In the genomic region with DNA sequence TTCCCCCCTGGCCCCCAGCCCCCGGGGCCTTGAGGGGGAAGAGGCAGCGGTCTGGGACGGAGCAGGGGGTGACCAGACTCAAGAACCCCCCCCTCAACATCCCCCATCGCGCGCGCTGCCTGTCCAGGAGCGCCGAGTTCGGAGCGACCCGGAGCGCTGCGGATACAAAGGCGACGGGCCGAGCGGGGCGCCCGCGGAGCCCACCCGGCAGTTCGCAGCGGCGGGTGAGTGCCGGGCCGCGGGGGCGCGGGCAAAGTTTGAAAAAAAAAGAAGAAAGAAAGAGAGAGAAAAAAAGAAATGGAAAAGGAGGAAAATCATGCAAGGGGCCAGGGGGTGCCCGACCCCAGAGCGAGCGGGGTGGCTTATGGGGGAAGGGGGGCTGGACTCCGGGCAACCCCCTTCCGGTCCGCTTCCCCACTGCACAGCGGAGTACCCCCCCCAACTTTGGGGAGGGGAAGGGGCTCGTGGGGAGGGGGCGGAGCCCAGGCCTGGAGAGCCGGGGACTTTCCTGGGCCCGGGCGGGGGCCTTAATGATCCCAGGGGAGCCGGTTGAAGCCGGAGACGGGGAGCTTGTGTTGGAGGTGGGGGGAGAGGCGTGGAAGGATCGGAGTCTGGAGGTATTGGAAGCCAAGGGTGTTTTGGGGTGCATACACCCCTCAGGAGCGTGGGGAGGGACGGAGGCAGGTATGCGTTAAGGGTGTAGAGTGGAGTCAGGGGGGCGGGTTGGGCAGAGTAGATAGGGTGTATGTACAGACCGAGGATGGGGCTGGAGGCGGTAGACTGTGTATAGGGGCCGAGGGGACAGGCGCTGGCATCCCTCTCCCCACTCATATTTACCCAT, we compare ENCODE assay signal across 8 cellular contexts. TPM values are rescaled to one million over a fixed set of nuclear protein-coding genes. Genes with fewer than 3 reads are reported as not detected.
DNase-seq lines count a peak whose midpoint lies in the region; ATAC-seq, FAIRE-seq and TF ChIP-seq lines count a peak whose summit lies in the region.

No MANE protein-coding gene starts in this region.

- peaks cover 2 to 3% of the 10 kb centered on the region in 2 donors for H3K4me1 ChIP-seq in small intestine (ENCODE audit: control insufficient read depth in 2 of 2, insufficient read depth in 1 of 2, low read depth in 1 of 2, low read length in 1 of 2)

- TF ChIP-seq CTCF in HFFc6 (IDR thresholded peaks at IDR 0.05) = no peak

- H3K27me3 ChIP-seq in small intestine (ENCODE audit: control insufficient read depth in 2 of 2, insufficient read depth in 2 of 2, low read length in 2 of 2) = no peaks in the 10 kb centered on the region

- peaks cover 3% of the 10 kb centered on the region for H3K4me1 Mint-ChIP-seq in T-helper 1 cell treated with Interleukin-12 subunit alpha and Interleukin-12 subunit beta and Interleukin-4 antibody, amounts not matched to agents 30 μg/mL and 1 μg/mL, for 36 hours (ENCODE audit: low read depth)
- H3K4me1 Mint-ChIP-seq in activated T-helper 1 cell treated with anti-CD3 and anti-CD28 coated beads, Interleukin-12 subunit alpha, Interleukin-12 subunit beta, Interleukin-2, Interleukin-4 antibody, amounts not matched to agents 30 ng/mL and 10 ng/mL and 1 ng/mL, durations not matched to agents 14 hours and 24 hours and 36 hours (ENCODE audit: low read depth) = peaks cover 5% of the 10 kb centered on the region
- H3K4me1 Mint-ChIP-seq in HFFc6 (ENCODE audit: low read depth) = no peaks in the 10 kb centered on the region

- H3K36me3 Mint-ChIP-seq in T-helper 1 cell treated with Interleukin-12 subunit alpha and Interleukin-12 subunit beta and Interleukin-4 antibody, amounts not matched to agents 30 μg/mL and 1 μg/mL, for 36 hours (ENCODE audit: low read depth) = no peaks in the 10 kb centered on the region
- H3K36me3 Mint-ChIP-seq in activated T-helper 1 cell treated with anti-CD3 and anti-CD28 coated beads, Interleukin-12 subunit alpha, Interleukin-12 subunit beta, Interleukin-2, Interleukin-4 antibody, amounts not matched to agents 30 ng/mL and 10 ng/mL and 1 ng/mL, durations not matched to agents 14 hours and 24 hours and 36 hours (ENCODE audit: low read depth) = peaks cover 2% of the 10 kb centered on the region
- H3K36me3 Mint-ChIP-seq in HFFc6 (ENCODE audit: low read depth) = no peaks in the 10 kb centered on the region

- no peak for ATAC-seq in GM19328 (IDR thresholded peaks at IDR 0.05; ENCODE audit: unreplicated experiment)

- no peak overlapping the region for H3K27ac Mint-ChIP-seq in T-helper 1 cell treated with Interleukin-12 subunit alpha and Interleukin-12 subunit beta and Interleukin-4 antibody, amounts not matched to agents 30 μg/mL and 1 μg/mL, for 36 hours
- H3K27ac Mint-ChIP-seq in activated T-helper 1 cell treated with anti-CD3 and anti-CD28 coated beads, Interleukin-12 subunit alpha, Interleukin-12 subunit beta, Interleukin-2, Interleukin-4 antibody, amounts not matched to agents 30 ng/mL and 10 ng/mL and 1 ng/mL, durations not matched to agents 14 hours and 24 hours and 36 hours = no peak overlapping the region
- H3K27ac Mint-ChIP-seq in HFFc6 = no peak overlapping the region

- H3K9me3 Mint-ChIP-seq in T-helper 1 cell treated with Interleukin-12 subunit alpha and Interleukin-12 subunit beta and Interleukin-4 antibody, amounts not matched to agents 30 μg/mL and 1 μg/mL, for 36 hours = no peaks in the 10 kb centered on the region
- H3K9me3 Mint-ChIP-seq in activated T-helper 1 cell treated with anti-CD3 and anti-CD28 coated beads, Interleukin-12 subunit alpha, Interleukin-12 subunit beta, Interleukin-2, Interleukin-4 antibody, amounts not matched to agents 30 ng/mL and 10 ng/mL and 1 ng/mL, durations not matched to agents 14 hours and 24 hours and 36 hours = no peaks in the 10 kb centered on the region
- H3K9me3 Mint-ChIP-seq in HFFc6 = no peaks in the 10 kb centered on the region

- H3K4me3 Mint-ChIP-seq in T-helper 1 cell treated with Interleukin-12 subunit alpha and Interleukin-12 subunit beta and Interleukin-4 antibody, amounts not matched to agents 30 μg/mL and 1 μg/mL, for 36 hours = peak overlapping the region; percentile 6
- peak overlapping the region; percentile 41 for H3K4me3 Mint-ChIP-seq in activated T-helper 1 cell treated with anti-CD3 and anti-CD28 coated beads, Interleukin-12 subunit alpha, Interleukin-12 subunit beta, Interleukin-2, Interleukin-4 antibody, amounts not matched to agents 30 ng/mL and 10 ng/mL and 1 ng/mL, durations not matched to agents 14 hours and 24 hours and 36 hours
- no peak overlapping the region for H3K4me3 Mint-ChIP-seq in HFFc6

- intact Hi-C loops in activated T-helper 1 cell treated with anti-CD3 and anti-CD28 coated beads, Interleukin-12 subunit alpha, Interleukin-12 subunit beta, Interleukin-2, Interleukin-4 antibody, amounts not matched to agents 30 ng/mL and 10 ng/mL and 1 ng/mL, durations not matched to agents 14 hours and 24 hours and 36 hours (cut with micrococcal nuclease) = no loop called here

- peaks cover 47% of the 10 kb centered on the region for H3K27me3 Mint-ChIP-seq in T-helper 1 cell treated with Interleukin-12 subunit alpha and Interleukin-12 subunit beta and Interleukin-4 antibody, amounts not matched to agents 30 μg/mL and 1 μg/mL, for 36 hours (ENCODE audit: low read depth)
- H3K27me3 Mint-ChIP-seq in activated T-helper 1 cell treated with anti-CD3 and anti-CD28 coated beads, Interleukin-12 subunit alpha, Interleukin-12 subunit beta, Interleukin-2, Interleukin-4 antibody, amounts not matched to agents 30 ng/mL and 10 ng/mL and 1 ng/mL, durations not matched to agents 14 hours and 24 hours and 36 hours (ENCODE audit: insufficient read depth) = peaks cover 43% of the 10 kb centered on the region
- H3K27me3 Mint-ChIP-seq in HFFc6 (ENCODE audit: insufficient read depth) = peaks cover 69% of the 10 kb centered on the region

- H3K36me3 ChIP-seq in small intestine (ENCODE audit: control insufficient read depth in 2 of 2, insufficient read depth in 2 of 2, low read length in 2 of 2) = no peaks in the 10 kb centered on the region

- no peaks in the 10 kb centered on the region for H3K9me3 ChIP-seq in small intestine (ENCODE audit: control insufficient read depth, low read depth)

- H3K27ac ChIP-seq in small intestine (ENCODE audit: low read depth in 1 of 2, low read length in 1 of 2) = no peak overlapping the region

- 2 to 8% (median 3%) methylated on average over 40 to 55 of the region's 55 CpGs for WGBS in small intestine, 3 donors

- H3K4me3 ChIP-seq in iPS-11a (ENCODE audit: low read depth, low read length) (peak overlapping the region; percentile 82), small intestine (ENCODE audit: low read depth in 1 of 2, low read length in 2 of 2) (peak overlapping the region; percentile 72 to 75)

- DNase-seq in T-helper 1 cell (no peak), small intestine (no peak), HFFc6 (no peak), amniotic stem cell (lab: John Stamatoyannopoulos, UW) (no peak)
- DNase-seq in activated T-helper 1 cell treated with anti-CD3 and anti-CD28 coated beads, Interleukin-12 subunit alpha, Interleukin-12 subunit beta, Interleukin-2, Interleukin-4 antibody, amounts not matched to agents 30 ng/mL and 10 ng/mL and 1 ng/mL, durations not matched to agents 14 hours and 24 hours and 36 hours (ENCODE audit: low spot score) = no peak

- FAIRE-seq in small intestine (lab: Jason Lieb, UNC) = no peak

RNA-seq across cellular contexts. Expression of gene VANGL2, which starts 0.5 kb away (rescaled TPM):
- total RNA-seq in activated T-helper 1 cell treated with anti-CD3 and anti-CD28 coated beads, Interleukin-12 subunit alpha, Interleukin-12 subunit beta, Interleukin-2, Interleukin-4 antibody, amounts not matched to agents 30 ng/mL and 10 ng/mL and 1 ng/mL, durations not matched to agents 14 hours and 24 hours and 36 hours = not detected in 2 replicates
- 1 to 10 TPM in 1 of 3 donors, under 1 TPM in 2; 0.27 to 5.4 (median 0.67) TPM for polyA plus RNA-seq in small intestine
- not detected for total RNA-seq in HFFc6 (2021; fragmentation: NEBNext Ultra II Directional; extraction: Animal tissue kit (Norgen Biotek cat#: 25700))

RNA-seq across cellular contexts. Expression of gene NHLH1, which starts 34.0 kb away (rescaled TPM):
- total RNA-seq in activated T-helper 1 cell treated with anti-CD3 and anti-CD28 coated beads, Interleukin-12 subunit alpha, Interleukin-12 subunit beta, Interleukin-2, Interleukin-4 antibody, amounts not matched to agents 30 ng/mL and 10 ng/mL and 1 ng/mL, durations not matched to agents 14 hours and 24 hours and 36 hours = 0.52 and 0.66 TPM in 2 replicates
- polyA plus RNA-seq in small intestine = under 1 TPM; 0.15 to 0.67 (median 0.54) TPM
- total RNA-seq in HFFc6 (2021; fragmentation: NEBNext Ultra II Directional; extraction: Animal tissue kit (Norgen Biotek cat#: 25700)) = under 1 TPM in 3 of 6 experiments, not detected in 3; 0.11 to 0.17 (median 0.11) TPM

RNA-seq across cellular contexts. Expression of gene NCSTN, which starts 57.7 kb away (rescaled TPM):
- 74.8 and 81.6 TPM in 2 replicates for total RNA-seq in activated T-helper 1 cell treated with anti-CD3 and anti-CD28 coated beads, Interleukin-12 subunit alpha, Interleukin-12 subunit beta, Interleukin-2, Interleukin-4 antibody, amounts not matched to agents 30 ng/mL and 10 ng/mL and 1 ng/mL, durations not matched to agents 14 hours and 24 hours and 36 hours
- polyA plus RNA-seq in small intestine = 10 to 100 TPM; 50.1 to 65.9 (median 53.2) TPM
- total RNA-seq in HFFc6 (2021; fragmentation: NEBNext Ultra II Directional; extraction: Animal tissue kit (Norgen Biotek cat#: 25700)) = 100 to 1,000 TPM; 133 to 154 (median 145) TPM

RNA-seq across cellular contexts. Expression of gene COPA, which starts 57.8 kb away (rescaled TPM):
- 123 and 126 TPM in 2 replicates for total RNA-seq in activated T-helper 1 cell treated with anti-CD3 and anti-CD28 coated beads, Interleukin-12 subunit alpha, Interleukin-12 subunit beta, Interleukin-2, Interleukin-4 antibody, amounts not matched to agents 30 ng/mL and 10 ng/mL and 1 ng/mL, durations not matched to agents 14 hours and 24 hours and 36 hours
- 100 to 1,000 TPM in 1 of 3 donors, 10 to 100 TPM in 2; 79.7 to 103 (median 83.2) TPM for polyA plus RNA-seq in small intestine
- total RNA-seq in HFFc6 (2021; fragmentation: NEBNext Ultra II Directional; extraction: Animal tissue kit (Norgen Biotek cat#: 25700)) = 100 to 1,000 TPM; 218 to 257 (median 249) TPM
